Comparison of ENCODE assay signal across 9 cellular contexts in the genomic region with DNA sequence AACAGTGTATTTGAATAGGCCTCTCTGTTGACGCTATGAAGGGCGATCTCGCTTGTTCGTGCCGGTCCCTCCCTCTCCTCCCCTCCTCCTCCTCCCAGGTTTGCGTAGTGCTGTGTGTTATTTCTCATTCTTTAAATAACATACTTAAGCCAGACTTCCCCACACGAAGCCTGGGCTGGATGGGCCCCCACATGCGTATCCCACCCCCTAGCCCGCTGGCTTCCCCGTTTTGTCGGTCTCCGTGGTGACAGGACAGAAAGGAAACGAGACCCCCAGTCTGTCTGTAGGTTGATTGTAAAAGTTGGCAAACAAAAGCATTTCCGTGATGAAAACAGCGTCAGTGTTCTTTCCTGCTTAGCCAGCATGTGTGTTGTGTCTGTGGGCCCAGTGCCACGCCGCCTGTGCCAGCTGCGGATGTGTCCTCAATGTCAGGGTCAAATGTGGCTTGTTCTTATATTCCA. TPM values are rescaled to one million over a fixed set of nuclear protein-coding genes. Genes with fewer than 3 reads are reported as not detected.
DNase-seq lines count a peak whose midpoint lies in the region; ATAC-seq, FAIRE-seq and TF ChIP-seq lines count a peak whose summit lies in the region.
"Had no signal": no experiment of that assay in that cellular context is flagged by ENCODE, and none has a peak within 500 bp of the region (broad histone marks: within the 10 kb centered on the region; RNA-seq: fewer than 3 reads in every experiment).

No MANE protein-coding gene starts in this region.

- intact Hi-C loops in Right ventricle myocardium inferior (cut with DNase I) (no loop called here), cardiac septum (cut with DNase I) (no loop called here), endothelial cell of umbilical vein (cut with micrococcal nuclease) (loop anchor here (1.0 to 2.0 kb wide), 5 partner anchors 19 to 98 kb away; partner anchors contain the start of gene FAM118A)

- no peak for TF ChIP-seq POLR2A in endothelial cell of umbilical vein (IDR thresholded peaks at IDR 0.05; ENCODE audit: low read depth, low read length)

- POLR2A ChIA-PET in endothelial cell of umbilical vein (lab: Charles Lee): no interaction called here

- no TSS peak for BruUV-seq in endothelial cell of umbilical vein (replicated peaks; lab: Mats Ljungman, UMichigan)

- peak; percentile 99 for FAIRE-seq in endothelial cell of umbilical vein (lab: Jason Lieb, UNC)

- H3K9me1 ChIP-seq in endothelial cell of umbilical vein (replicated peaks; ENCODE audit: control insufficient read depth, extremely low read depth, insufficient read depth, low read length): no peaks in the 10 kb centered on the region

- H3K27ac ChIP-seq in endothelial cell of umbilical vein (ENCODE audit: insufficient read depth, low read depth, low read length) (peak overlapping the region; percentile 96), muscle layer of duodenum (ENCODE audit: low read length) (peak overlapping the region; percentile 25), urinary bladder (ENCODE audit: low read depth) (peak overlapping the region; percentile 55)

- ATAC-seq in Right ventricle myocardium inferior: peak; percentile 43
- no peak for ATAC-seq in HG02759 (IDR thresholded peaks at IDR 0.05; ENCODE audit: unreplicated experiment)
- ATAC-seq in HG02840 (IDR thresholded peaks at IDR 0.05; ENCODE audit: low FRiP score, unreplicated experiment): no peak

- H4K20me1 ChIP-seq in endothelial cell of umbilical vein (replicated peaks; ENCODE audit: control insufficient read depth, extremely low read depth, insufficient read depth, low read length): no peaks in the 10 kb centered on the region

- H3K36me3 ChIP-seq in endothelial cell of umbilical vein (ENCODE audit: control insufficient read depth in 2 of 2, extremely low read depth in 1 of 2, insufficient read depth in 2 of 2, low read length in 2 of 2): peaks cover 3 to 17% of the 10 kb centered on the region in 2 experiments
- H3K36me3 ChIP-seq in muscle layer of duodenum (ENCODE audit: control insufficient read depth in 1 of 2, insufficient read depth in 2 of 2, low read length in 2 of 2): peaks cover 41 to 62% of the 10 kb centered on the region in 2 donors
- peaks cover 3% of the 10 kb centered on the region for H3K36me3 ChIP-seq in urinary bladder (ENCODE audit: insufficient read depth)

- H3K4me2 ChIP-seq in endothelial cell of umbilical vein (ENCODE audit: insufficient read depth, low read length): peak overlapping the region; percentile 67

- H3K79me2 ChIP-seq in endothelial cell of umbilical vein (ENCODE audit: control insufficient read depth, insufficient read depth, low read length): no peaks in the 10 kb centered on the region

- H3K9me3 ChIP-seq in endothelial cell of umbilical vein (replicated peaks; ENCODE audit: control insufficient read depth, insufficient read depth, low read length): no peaks in the 10 kb centered on the region
- no peaks in the 10 kb centered on the region for H3K9me3 ChIP-seq in muscle layer of duodenum (ENCODE audit: control insufficient read depth in 1 of 2, low read length in 2 of 2)
- H3K9me3 ChIP-seq: BE2C had no signal

- H3K9ac ChIP-seq in endothelial cell of umbilical vein (replicated peaks; ENCODE audit: extremely low read depth, insufficient read depth, low read length): peak overlapping the region; percentile 94

- H3K4me1 ChIP-seq in endothelial cell of umbilical vein (ENCODE audit: control insufficient read depth, extremely low read depth, insufficient read depth, low read length): peaks cover 22% of the 10 kb centered on the region
- H3K4me1 ChIP-seq in muscle layer of duodenum (ENCODE audit: control insufficient read depth in 1 of 2, insufficient read depth in 2 of 2, low read length in 2 of 2): peaks cover 0 to 17% of the 10 kb centered on the region in 2 donors
- no peaks in the 10 kb centered on the region for H3K4me1 ChIP-seq in urinary bladder (ENCODE audit: insufficient read depth)
- H3K4me1 ChIP-seq: BE2C had no signal

- TF ChIP-seq CTCF in endothelial cell of umbilical vein (IDR thresholded peaks at IDR 0.05; ENCODE audit: extremely low read depth in 1 of 2, insufficient read depth in 1 of 2, low read depth in 1 of 2, low read length in 2 of 2): no peak

- H2AFZ ChIP-seq in endothelial cell of umbilical vein (ENCODE audit: low read depth, low read length): no peak overlapping the region

- CTCF ChIA-PET in endothelial cell of umbilical vein (lab: Charles Lee): interaction anchor here (4.0 kb wide), 1 partner anchor 20 kb away, joined by 22 read pairs; no protein-coding TSS in a partner anchor

- dilution Hi-C loops in endothelial cell of umbilical vein (cut with MboI; ENCODE audit: extremely low pct_ligation_motif_present, low sequenced_read_pairs): no loop called here

- H3K4me3 ChIP-seq in endothelial cell of umbilical vein (replicated peaks in 1 of 3; ENCODE audit: insufficient read depth in 1 of 3, low read depth in 1 of 3, low read length in 3 of 3): no peak overlapping the region
- H3K4me3 ChIP-seq in muscle layer of duodenum (ENCODE audit: low read depth in 1 of 2, low read length in 2 of 2): peak overlapping the region in 1 of 2 donors; percentile 40
- H3K4me3 ChIP-seq in urinary bladder (ENCODE audit: low read depth, low read length): no peak overlapping the region

- 34% methylated on average over 18 of the region's 18 CpGs for WGBS in urinary bladder

- peak; percentile 94 for DNase-seq in Right ventricle myocardium inferior (ENCODE audit: missing footprints)
- DNase-seq in cardiac septum (ENCODE audit: low spot score): no peak
- peak; percentile 100 for DNase-seq in endothelial cell of umbilical vein (ENCODE audit: low read depth, low spot score)
- DNase-seq in NCI-H1930 (lab: John Stamatoyannopoulos, UW): no peak
- DNase-seq: BE2C had no signal

- no peaks in the 10 kb centered on the region for H3K27me3 ChIP-seq in endothelial cell of umbilical vein (ENCODE audit: control insufficient read depth in 2 of 2, insufficient read depth in 2 of 2, low read length in 2 of 2)
- no peaks in the 10 kb centered on the region for H3K27me3 ChIP-seq in muscle layer of duodenum (ENCODE audit: low read depth, low read length)
- H3K27me3 ChIP-seq: BE2C had no signal

TF ChIP-seq in endothelial cell of umbilical vein, 7 proteins besides CTCF, POLR2A, EP300 and RAD21:
- peak; percentile 29 for TF ChIP-seq JUN (IDR thresholded peaks at IDR 0.05; ENCODE audit: borderline replicate concordance, insufficient read depth, insufficient read length, low read depth)
- TF ChIP-seq GATA2 (IDR thresholded peaks at IDR 0.05; ENCODE audit: insufficient read depth, insufficient read length, low read depth, low read length): no peak
- TF ChIP-seq FOS (IDR thresholded peaks at IDR 0.05; ENCODE audit: borderline replicate concordance, insufficient read depth, low read length): no peak
- no peak for TF ChIP-seq EZH2 (IDR thresholded peaks at IDR 0.05; ENCODE audit: borderline replicate concordance, low read depth, low read length, severe bottlenecking)
- peak; percentile 61 for TF ChIP-seq POLR2AphosphoS5 (IDR thresholded peaks at IDR 0.05; ENCODE audit: insufficient read depth, low read depth, low read length)
- TF ChIP-seq, protein P1, sequence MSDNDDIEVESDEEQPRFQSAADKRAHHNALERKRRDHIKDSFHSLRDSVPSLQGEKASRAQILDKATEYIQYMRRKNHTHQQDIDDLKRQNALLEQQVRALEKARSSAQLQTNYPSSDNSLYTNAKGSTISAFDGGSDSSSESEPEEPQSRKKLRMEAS (IDR thresholded peaks at IDR 0.05; ENCODE audit: insufficient read depth, insufficient read length): peak; percentile 81
- TF ChIP-seq MYC (IDR thresholded peaks at IDR 0.05; ENCODE audit: low read depth, low read length): peak; percentile 64

RNA-seq across cellular contexts. Expression of gene FAM118A, which starts 27.3 kb away (rescaled TPM):
- total RNA-seq in Right ventricle myocardium inferior (18.7 TPM), cardiac septum (15.6 TPM), endothelial cell of umbilical vein (20.2 and 44.2 TPM in 2 replicates), urinary bladder (14.9 TPM)
- polyA plus RNA-seq in endothelial cell of umbilical vein (19.2 and 25.6 TPM in 2 replicates), urinary bladder (20.1 TPM)
- polyA plus RNA-seq in endothelial cell of umbilical vein (2011; cell fraction: cytosol; rRNA removed): 20.2 and 23.6 TPM in 2 replicates
- 89.7 and 94.0 TPM in 2 replicates for polyA plus RNA-seq in endothelial cell of umbilical vein (2011; cell fraction: nucleus; rRNA removed)
- polyA plus RNA-seq in endothelial cell of umbilical vein (2012): 71.2 and 114 TPM in 2 replicates
- polyA minus RNA-seq in endothelial cell of umbilical vein: 56.6 and 57.8 TPM in 2 replicates
- polyA minus RNA-seq in endothelial cell of umbilical vein (2011; cell fraction: cytosol; rRNA and poly(A)+ RNA removed): 9.1 TPM
- 40.2 and 54.7 TPM in 2 replicates for polyA minus RNA-seq in endothelial cell of umbilical vein (2011; cell fraction: nucleus; rRNA and poly(A)+ RNA removed)

RNA-seq across cellular contexts. Expression of gene UPK3A, which starts 52.3 kb away (rescaled TPM):
- total RNA-seq in Right ventricle myocardium inferior: 0.54 TPM
- 0.40 TPM for total RNA-seq in cardiac septum
- total RNA-seq in endothelial cell of umbilical vein: not detected in 2 replicates
- polyA plus RNA-seq in endothelial cell of umbilical vein: not detected in 2 replicates
- polyA plus RNA-seq in endothelial cell of umbilical vein (2011; cell fraction: cytosol; rRNA removed): not detected in 2 replicates
- polyA plus RNA-seq in endothelial cell of umbilical vein (2011; cell fraction: nucleus; rRNA removed): not detected in 2 replicates
- polyA plus RNA-seq in endothelial cell of umbilical vein (2012): not detected in 2 replicates
- not detected in 2 replicates for polyA minus RNA-seq in endothelial cell of umbilical vein
- not detected for polyA minus RNA-seq in endothelial cell of umbilical vein (2011; cell fraction: cytosol; rRNA and poly(A)+ RNA removed)
- not detected in 2 replicates for polyA minus RNA-seq in endothelial cell of umbilical vein (2011; cell fraction: nucleus; rRNA and poly(A)+ RNA removed)
- 88.9 TPM for total RNA-seq in urinary bladder
- 15.4 TPM for polyA plus RNA-seq in urinary bladder

Comparison
In these comparisons a context has a peak if more than half of its experiments do, and no peak if none do; other contexts are left out.
1. DNase-seq: peak in Right ventricle myocardium inferior (single experiment) and endothelial cell of umbilical vein (single experiment); none in cardiac septum (single experiment) and NCI-H1930 (0 of 2).
2. H3K27ac ChIP-seq: peak in every context shown above with its lines; median percentile 96 in endothelial cell of umbilical vein; 55 in urinary bladder; 25 in muscle layer of duodenum.
3. RNA of gene UPK3A, which starts 52.3 kb away (total RNA-seq): 88.9 TPM in urinary bladder (single experiment); 0.54 TPM in Right ventricle myocardium inferior (single experiment), 0.40 TPM in cardiac septum (single experiment) and not detected in endothelial cell of umbilical vein; every median in the first group is over 10 times any median in the second.